ENCODE assay signal across 8 cellular contexts in genomic region chr4:184328022-184328736, GRCh38.
A peak's percentile ranks its signal among the peaks of the same experiment; 100 is the strongest.
DNase-seq lines count a peak whose midpoint lies in the region; ATAC-seq, FAIRE-seq and TF ChIP-seq lines count a peak whose summit lies in the region.

No MANE protein-coding gene starts in this region.

- H2BK120ac ChIP-seq in H1 (replicated peaks; ENCODE audit: low read depth, low read length), result no peak overlapping the region

- H3F3A ChIP-seq in PC-9 (ENCODE audit: insufficient read depth, low read depth), result peaks cover 13% of the 10 kb centered on the region; the same call in 1 of the 2 replicates

- H3K4me3 ChIP-seq in H1 (ENCODE audit: extremely low read depth in 1 of 4, insufficient read depth in 2 of 4, low read depth in 3 of 4, low read length in 4 of 4) (no peak overlapping the region), kidney (ENCODE audit: low read length in 2 of 2) (no peak overlapping the region), PC-9 (no peak overlapping the region)

- no peak for TF ChIP-seq CTCF in GM10266 (IDR thresholded peaks at IDR 0.05; ENCODE audit: control insufficient read depth, insufficient read depth, low read depth, missing control alignments)
- no peak for TF ChIP-seq CTCF in H1 (IDR thresholded peaks at IDR 0.05; ENCODE audit: control extremely low read depth in 1 of 3, insufficient read depth in 1 of 3, low read depth in 1 of 3, low read length in 3 of 3)
- TF ChIP-seq CTCF in kidney (IDR thresholded peaks at IDR 0.05; ENCODE audit: borderline replicate concordance, extremely low read depth, insufficient read depth), result no peak
- TF ChIP-seq CTCF in PC-9 (conservative IDR thresholded peaks at IDR 0.05), result no peak

- intact Hi-C loops in kidney (cut with DNase I), result no loop called here
- intact Hi-C loops in PC-9 (cut with micrococcal nuclease; ENCODE audit: unreplicated experiment), result no loop called here

- no peak for FAIRE-seq in H1 (lab: Jason Lieb, UNC)
- no peak for FAIRE-seq in kidney (lab: Jason Lieb, UNC)

- H3K4me2 ChIP-seq in H1 (ENCODE audit: insufficient read depth in 1 of 2, low read depth in 2 of 2, low read length in 2 of 2) (no peak overlapping the region), PC-9 (no peak overlapping the region)

- H4K5ac ChIP-seq in H1 (ENCODE audit: insufficient read length, low read depth, low read length), result no peak overlapping the region

- H3K9me2 ChIP-seq in PC-9 (ENCODE audit: insufficient read depth), result no peaks in the 10 kb centered on the region

- no peak overlapping the region for H2BK12ac ChIP-seq in H1 (ENCODE audit: low read depth, low read length)

- H3K9ac ChIP-seq in H1 (replicated peaks in 1 of 4; ENCODE audit: extremely low read depth in 1 of 4, low read depth in 3 of 4, low read length in 3 of 4) (no peak overlapping the region), kidney (ENCODE audit: low read length in 2 of 2) (no peak overlapping the region)

- no peak for TF ChIP-seq RAD21 in H1 (IDR thresholded peaks at IDR 0.05 in 1 of 2, conservative IDR thresholded peaks at IDR 0.05 in 1 of 2; ENCODE audit: low read depth in 2 of 2, low read length in 2 of 2)

- H3K9me3 ChIP-seq in H1 (ENCODE audit: insufficient read depth in 2 of 2, low read depth in 1 of 2, low read length in 1 of 2), result no peaks in the 10 kb centered on the region
- H3K9me3 ChIP-seq in kidney (ENCODE audit: control insufficient read depth in 1 of 2, low read length in 2 of 2), result no peaks in the 10 kb centered on the region
- H3K9me3 ChIP-seq in PC-9 (ENCODE audit: insufficient read depth, low read depth), result no peaks in the 10 kb centered on the region

- H2BK5ac ChIP-seq in H1 (ENCODE audit: low read depth, low read length), result no peak overlapping the region

- no peak overlapping the region for H3K23ac ChIP-seq in H1 (ENCODE audit: insufficient read length)

- DNase-seq in GM10266 (ENCODE audit: extremely low spot score) (peak; percentile 61), H1 (ENCODE audit: low read depth in 1 of 2, low spot score in 2 of 2) (peak in 1 of 2 experiments; percentile 32), kidney (no peak), PC-9 (no peak), C1 segment of cervical spinal cord (lab: John Stamatoyannopoulos, UW) (no peak), GM19240 (ENCODE audit: insufficient read length, low spot score) (no peak)

- no peaks in the 10 kb centered on the region for H3K27me3 ChIP-seq in H1 (replicated peaks in 1 of 4; ENCODE audit: control insufficient read depth in 3 of 4, extremely low read depth in 1 of 4, insufficient read depth in 3 of 4, low read length in 3 of 4)
- no peaks in the 10 kb centered on the region for H3K27me3 ChIP-seq in PC-9 (ENCODE audit: insufficient read depth, low read depth)

- peak; percentile 80 for ATAC-seq in GM19463 (IDR thresholded peaks at IDR 0.05; ENCODE audit: unreplicated experiment)
- ATAC-seq in HG03442 (IDR thresholded peaks at IDR 0.05; ENCODE audit: unreplicated experiment), result peak; percentile 84

- 84% methylated on average over 7 of the region's 7 CpGs; no CpG with 5 or more reads in 1 of the 2 experiments for WGBS in H1 (ENCODE audit: extremely low coverage in 1 of 2, insufficient coverage in 1 of 2, insufficient read length in 1 of 2, insufficient replicate concordance in 2 of 2, low coverage in 1 of 2, low lambda C conversion rate in 2 of 2, missing lambda C conversion rate in 1 of 2), 2 experiments

- H2AK5ac ChIP-seq in H1 (ENCODE audit: low read depth, low read length), result no peak overlapping the region

- H3K56ac ChIP-seq in H1 (replicated peaks; ENCODE audit: insufficient read length, low read depth, low read length), result no peak overlapping the region

- no peaks in the 10 kb centered on the region for H3K23me2 ChIP-seq in H1 (ENCODE audit: low read depth, low read length)

- H3K4ac ChIP-seq in H1 (replicated peaks; ENCODE audit: insufficient read length, low read depth, low read length), result no peak overlapping the region

- BruUV-seq in PC-9 (replicated peaks; lab: Mats Ljungman, UMichigan), result no TSS peak

- H4K20me1 ChIP-seq in H1 (replicated peaks in 1 of 2; ENCODE audit: control insufficient read depth in 1 of 2, insufficient read depth in 2 of 2, low read length in 2 of 2), result no peaks in the 10 kb centered on the region
- no peaks in the 10 kb centered on the region for H4K20me1 ChIP-seq in PC-9 (ENCODE audit: insufficient read depth)

- no peak overlapping the region for H4K8ac ChIP-seq in H1 (ENCODE audit: extremely low read depth, insufficient read depth, low read length)

- H3K79me1 ChIP-seq in H1 (ENCODE audit: low read depth, low read length), result no peaks in the 10 kb centered on the region

- H3K27ac ChIP-seq in H1 (ENCODE audit: low read depth, low read length), result no peak overlapping the region
- H3K27ac ChIP-seq in kidney (ENCODE audit: low read depth in 2 of 2, low read length in 2 of 2), result no peak overlapping the region
- no peak overlapping the region for H3K27ac ChIP-seq in PC-9

- H2AFZ ChIP-seq in H1 (ENCODE audit: low read length) (peak overlapping the region; percentile 26; the same call in 1 of the 2 replicates), PC-9 (no peak overlapping the region)

- no peak overlapping the region for H3K18ac ChIP-seq in H1 (ENCODE audit: extremely low read depth, low read length)

- H3K79me2 ChIP-seq in H1 (ENCODE audit: control insufficient read depth in 1 of 2, insufficient read depth in 2 of 2, low read length in 2 of 2), result no peaks in the 10 kb centered on the region
- H3K79me2 ChIP-seq in PC-9 (ENCODE audit: low read depth), result no peaks in the 10 kb centered on the region

- H2BK20ac ChIP-seq in H1 (ENCODE audit: low read length), result 0 out of 2 replicates have a peak overlapping the region, but pooled peaks have one; percentile 66

- CTCF ChIA-PET in H1 (lab: Charles Lee; ENCODE audit: partially characterized antibody) (interaction anchor here (1.2 kb wide), 2 partner anchors 9 to 17 kb away, joined by 3 read pairs; no protein-coding TSS in a partner anchor), PC-9 (lab: Charles Lee) (interaction anchor here (0.6 kb wide), 1 partner anchor 308 kb away, joined by 10 read pairs; no protein-coding TSS in a partner anchor)

- H3K36me3 ChIP-seq in H1 (ENCODE audit: control insufficient read depth in 2 of 4, insufficient read depth in 4 of 4, low read length in 3 of 4), result no peaks in the 10 kb centered on the region
- H3K36me3 ChIP-seq in kidney (ENCODE audit: control insufficient read depth in 1 of 2, insufficient read depth in 2 of 2, low read length in 2 of 2), result no peaks in the 10 kb centered on the region
- no peaks in the 10 kb centered on the region for H3K36me3 ChIP-seq in PC-9 (ENCODE audit: low read depth)

- H3K4me1 ChIP-seq in H1 (replicated peaks in 1 of 4; ENCODE audit: control insufficient read depth in 3 of 4, insufficient read depth in 4 of 4, low read length in 3 of 4) (no peaks in the 10 kb centered on the region), kidney (ENCODE audit: control insufficient read depth in 1 of 2, insufficient read depth in 1 of 2, low read depth in 1 of 2, low read length in 2 of 2) (peaks cover 7 to 9% of the 10 kb centered on the region in 2 donors), PC-9 (replicated peaks; ENCODE audit: insufficient read depth) (peaks cover 42% of the 10 kb centered on the region)

- no peak overlapping the region for H4K91ac ChIP-seq in H1 (replicated peaks; ENCODE audit: insufficient read length, low read length)

- H2BK15ac ChIP-seq in H1 (ENCODE audit: low read length), result no peak overlapping the region

- TF ChIP-seq EP300 in H1 (IDR thresholded peaks at IDR 0.05; ENCODE audit: borderline replicate concordance in 1 of 2, low read depth in 2 of 2, low read length in 2 of 2), result no peak

- TF ChIP-seq POLR2A in H1 (IDR thresholded peaks at IDR 0.05; ENCODE audit: control extremely low read depth in 1 of 2, low read depth in 2 of 2, low read length in 2 of 2), result no peak

- POLR2A ChIA-PET in H1 (lab: Charles Lee; ENCODE audit: partially characterized antibody) (no interaction called here), PC-9 (lab: Charles Lee; ENCODE audit: unreplicated experiment) (interaction anchor here (0.6 kb wide), 1 partner anchor 41 kb away, joined by 3 read pairs; no protein-coding TSS in a partner anchor)

- no peak overlapping the region for H3K14ac ChIP-seq in H1 (ENCODE audit: insufficient read length)

TF ChIP-seq in H1, 55 proteins besides CTCF, POLR2A, EP300 and RAD21:
- no peak for TF ChIP-seq ASH2L (IDR thresholded peaks at IDR 0.05; ENCODE audit: low read length)
- TF ChIP-seq HDAC6 (IDR thresholded peaks at IDR 0.05; ENCODE audit: low read depth, low read length), result no peak
- TF ChIP-seq SAP30 (IDR thresholded peaks at IDR 0.05; ENCODE audit: insufficient read depth, insufficient replicate concordance, low read length), result no peak
- TF ChIP-seq YY1 (IDR thresholded peaks at IDR 0.05; ENCODE audit: low read depth, low read length), result no peak
- no peak for TF ChIP-seq EGR1 (IDR thresholded peaks at IDR 0.05; ENCODE audit: borderline replicate concordance, low read depth, low read length)
- no peak for TF ChIP-seq SIRT6 (IDR thresholded peaks at IDR 0.05; ENCODE audit: low read length)
- TF ChIP-seq CREB1 (IDR thresholded peaks at IDR 0.05), result no peak
- no peak for TF ChIP-seq NANOG (IDR thresholded peaks at IDR 0.05; ENCODE audit: insufficient read depth, low read depth, low read length, poor library complexity, severe bottlenecking)
